Comparison of ENCODE assay signal across 8 cellular contexts in genomic region chr12:111444706-111445310, GRCh38. TPM values are rescaled to one million over a fixed set of nuclear protein-coding genes. Genes with fewer than 3 reads are reported as not detected.
DNase-seq lines count a peak whose midpoint lies in the region; ATAC-seq and TF ChIP-seq lines count a peak whose summit lies in the region.

No MANE protein-coding gene starts in this region.

- CTCF ChIA-PET in PC-3 (lab: Charles Lee), result no interaction called here

- no peak overlapping the region for H2AFZ ChIP-seq in PC-3 (ENCODE audit: low read length)

- H3K27ac ChIP-seq in SK-N-MC, result peak overlapping the region; percentile 74
- peak overlapping the region; percentile 43 for H3K27ac ChIP-seq in iPS-20b (ENCODE audit: low read length)
- no peak overlapping the region for H3K27ac ChIP-seq in PC-3 (ENCODE audit: low read length)

- TF ChIP-seq CTCF in PC-3 (conservative IDR thresholded peaks at IDR 0.05; ENCODE audit: low read depth, low read length), result no peak

- no TSS peak for BruUV-seq in PC-3 (replicated peaks; lab: Mats Ljungman, UMichigan)

- DNase-seq in SK-N-MC (ENCODE audit: low read depth, low spot score), result no peak
- peak; percentile 83 for DNase-seq in activated naive CD4-positive, alpha-beta T cell treated with anti-CD3 and anti-CD28 coated beads, Interleukin-2, amount 50 U/mL, for 16 hours
- peak; percentile 86 to 87 for DNase-seq in stimulated activated CD4-positive, alpha-beta T cell treated with anti-CD3 and anti-CD28 coated beads, Interleukin-2, amount 100 ng/mL, for 24 hours
- DNase-seq in NCI-H1436 treated with DMSO at 0.1 percent for 48 hours (lab: John Stamatoyannopoulos, UW), result no peak
- DNase-seq in PC-3, result no peak

- H3F3A ChIP-seq in PC-3 (ENCODE audit: low read length, unreplicated experiment), result no peaks in the 10 kb centered on the region

- no peaks in the 10 kb centered on the region for H4K20me1 ChIP-seq in PC-3 (ENCODE audit: low read length)

- no peak overlapping the region for H3K9ac ChIP-seq in SK-N-MC (ENCODE audit: insufficient read length)
- H3K9ac ChIP-seq in iPS-20b (ENCODE audit: low read depth, low read length), result no peak overlapping the region
- H3K9ac ChIP-seq in PC-3 (ENCODE audit: low read length), result no peak overlapping the region

- H3K4me3 ChIP-seq in SK-N-MC, result peak overlapping the region; percentile 29; the same call in 1 of the 2 replicates
- no peak overlapping the region for H3K4me3 ChIP-seq in iPS-20b (ENCODE audit: low read length)
- H3K4me3 ChIP-seq in PC-3 (ENCODE audit: low read length), result no peak overlapping the region

- H3K9me3 ChIP-seq in SK-N-MC (ENCODE audit: low read depth, low read length) (no peaks in the 10 kb centered on the region), iPS-20b (ENCODE audit: insufficient read depth, low read depth, low read length) (no peaks in the 10 kb centered on the region), PC-3 (ENCODE audit: low read length) (no peaks in the 10 kb centered on the region)

- H3K36me3 ChIP-seq in SK-N-MC (ENCODE audit: insufficient read depth, low read length), result peaks cover 58% of the 10 kb centered on the region
- peaks cover 51% of the 10 kb centered on the region for H3K36me3 ChIP-seq in iPS-20b (ENCODE audit: insufficient read depth, low read depth, low read length)
- H3K36me3 ChIP-seq in PC-3 (ENCODE audit: low read depth, low read length), result peaks cover 27% of the 10 kb centered on the region; the same call in 1 of the 2 replicates

- H3K4me1 ChIP-seq in iPS-20b (ENCODE audit: insufficient read depth, low read length) (peaks cover 8% of the 10 kb centered on the region; the same call in 1 of the 2 replicates), PC-3 (ENCODE audit: insufficient read depth, low read length) (0 out of 2 replicates have a peak, but pooled peaks cover 5% of the 10 kb centered on the region)

- ATAC-seq in GM18867 (IDR thresholded peaks at IDR 0.05; ENCODE audit: unreplicated experiment) (peak; percentile 84), HG02943 (IDR thresholded peaks at IDR 0.05; ENCODE audit: low read depth, unreplicated experiment) (peak; percentile 87), PC-3 (no peak)

- H3K79me2 ChIP-seq in PC-3 (ENCODE audit: low read length), result no peaks in the 10 kb centered on the region

- POLR2A ChIA-PET in PC-3 (lab: Charles Lee; ENCODE audit: unreplicated experiment), result no interaction called here

- no peaks in the 10 kb centered on the region for H3K27me3 ChIP-seq in iPS-20b (ENCODE audit: insufficient read depth, low read length)
- H3K27me3 ChIP-seq in PC-3 (ENCODE audit: low read length), result no peaks in the 10 kb centered on the region

- intact Hi-C loops in PC-3 (cut with micrococcal nuclease), result no loop called here

- H3K4me2 ChIP-seq in PC-3 (ENCODE audit: low read length), result no peak overlapping the region

- no peaks in the 10 kb centered on the region for H3K9me2 ChIP-seq in PC-3 (replicated peaks; ENCODE audit: low read length)

RNA-seq across cellular contexts. Expression of gene SH2B3, which starts 39.1 kb away (rescaled TPM):
- total RNA-seq in PC-3 (2014; rRNA removed), result 12.9 and 34.6 TPM in 2 replicates

Comparison
In these comparisons a context has a peak if more than half of its experiments do, and no peak if none do; other contexts are left out.
1. DNase-seq: peak in activated naive CD4-positive, alpha-beta T cell treated with anti-CD3 and anti-CD28 coated beads, Interleukin-2, amount 50 U/mL, for 16 hours (single experiment) and stimulated activated CD4-positive, alpha-beta T cell treated with anti-CD3 and anti-CD28 coated beads, Interleukin-2, amount 100 ng/mL, for 24 hours (2 of 2); none in SK-N-MC (single experiment), NCI-H1436 treated with DMSO at 0.1 percent for 48 hours (single experiment) and PC-3 (single experiment).